8 cellular contexts compared by ENCODE assay signal in the genomic region with DNA sequence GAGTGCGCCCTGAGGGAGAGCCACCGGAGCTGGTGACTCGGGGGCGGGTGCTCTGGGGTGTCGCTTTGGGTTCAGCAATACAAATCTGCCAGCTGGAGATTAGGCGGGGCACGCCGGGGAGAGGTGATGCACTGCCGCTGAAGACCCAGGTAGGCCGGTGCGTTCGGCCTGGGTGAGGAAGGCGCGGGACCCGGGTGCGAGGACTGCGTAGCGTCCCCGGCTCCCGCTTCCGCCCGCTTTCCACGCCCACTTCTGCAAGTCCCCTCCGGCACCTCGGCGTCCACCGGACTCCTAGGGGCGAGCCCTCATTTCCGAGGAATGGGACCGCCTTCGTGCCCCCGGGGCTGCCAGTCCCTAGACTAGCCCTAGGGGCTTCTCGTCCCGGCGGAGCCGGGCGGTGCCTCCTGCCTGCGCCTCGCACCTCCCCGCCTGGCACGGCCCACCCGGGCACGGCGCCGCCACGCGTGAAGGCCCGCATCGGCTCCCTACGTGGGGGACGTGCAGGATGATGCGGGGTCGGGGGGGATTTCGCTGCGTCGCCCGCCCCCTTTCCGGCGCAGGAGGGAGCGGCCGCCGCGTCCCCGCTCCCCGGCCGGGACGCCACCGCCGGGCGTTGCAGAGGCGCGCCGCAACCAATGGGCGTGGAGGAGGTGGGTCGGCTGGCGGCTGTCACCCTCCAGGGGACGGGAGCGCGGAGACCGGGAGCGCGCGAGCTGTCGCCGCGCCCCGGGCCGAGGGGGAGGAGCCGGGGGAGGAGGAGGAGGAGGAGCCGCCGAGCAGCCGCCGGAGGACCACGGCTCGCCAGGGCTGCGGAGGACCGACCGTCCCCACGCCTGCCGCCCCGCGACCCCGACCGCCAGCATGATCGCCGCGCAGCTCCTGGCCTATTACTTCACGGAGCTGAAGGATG. TPM values are rescaled to one million over a fixed set of nuclear protein-coding genes. Genes with fewer than 3 reads are reported as not detected.
DNase-seq lines count a peak whose midpoint lies in the region; ATAC-seq and TF ChIP-seq lines count a peak whose summit lies in the region.

No MANE protein-coding gene starts in this region.

- H3K9ac ChIP-seq in DND-41 (ENCODE audit: low read depth, low read length) (peak overlapping the region; percentile 89), stomach smooth muscle (ENCODE audit: low read length in 2 of 2) (peak overlapping the region; percentile 81 to 90)

- CTCF ChIA-PET in RWPE1 (lab: Yijun Ruan, JAX): interaction anchor here (0.6 to 1.3 kb wide), 4 partner anchors 15 to 421 kb away, joined by 3 to 4 read pairs (median 4); no protein-coding TSS in a partner anchor

- H3K4me2 ChIP-seq in DND-41 (ENCODE audit: insufficient read depth, low read length): peak overlapping the region; percentile 95

- H3K36me3 ChIP-seq in DND-41 (ENCODE audit: insufficient read depth, low read length): peaks cover 11% of the 10 kb centered on the region; the same call in 1 of the 2 replicates
- H3K36me3 ChIP-seq in stomach smooth muscle (ENCODE audit: control insufficient read depth in 2 of 2, insufficient read depth in 2 of 2, low read length in 2 of 2): peaks cover 0 to 2% of the 10 kb centered on the region in 2 donors

- H4K20me1 ChIP-seq in DND-41 (ENCODE audit: insufficient read depth, low read length): peaks cover 25% of the 10 kb centered on the region

- no peaks in the 10 kb centered on the region for H3K27me3 Mint-ChIP-seq in neural crest cell (ENCODE audit: low read depth)

- H3K4me1 ChIP-seq in DND-41 (ENCODE audit: insufficient read depth, low read length) (peaks cover 41% of the 10 kb centered on the region), stomach smooth muscle (ENCODE audit: control insufficient read depth, insufficient read depth, low read length) (peaks cover 37% of the 10 kb centered on the region)

- H2AFZ ChIP-seq in DND-41 (ENCODE audit: low read depth, low read length): peak overlapping the region; percentile 98

- DNase-seq in DND-41 (peak; percentile 93), RWPE1 (ENCODE audit: low spot score) (peak; percentile 96), fibroblast of villous mesenchyme (ENCODE audit: low read depth) (peak; percentile 83), neural crest cell (ENCODE audit: low read depth, low spot score) (peak; percentile 84)
- DNase-seq in Jurkat, Clone E6-1 (ENCODE audit: low read depth, low spot score): peak; percentile 81
- peak; percentile 87 for DNase-seq in activated effector memory CD4-positive, alpha-beta T cell treated with Interleukin-2 at 50 U/mL for 16 hours

- no peaks in the 10 kb centered on the region for H3K9me3 Mint-ChIP-seq in neural crest cell

- H3K27ac ChIP-seq in DND-41 (ENCODE audit: low read length) (peak overlapping the region; percentile 86), RWPE1 (peak overlapping the region; percentile 94), stomach smooth muscle (ENCODE audit: low read length) (peak overlapping the region; percentile 85)

- H3K4me3 Mint-ChIP-seq in neural crest cell: peak overlapping the region; percentile 97

- TF ChIP-seq CTCF in DND-41 (IDR thresholded peaks at IDR 0.05; ENCODE audit: borderline replicate concordance, extremely low read depth, low read length, poor library complexity, severe bottlenecking) (peak; percentile 11), RWPE1 (conservative IDR thresholded peaks at IDR 0.05; ENCODE audit: low read depth) (no peak), fibroblast of villous mesenchyme (IDR thresholded peaks at IDR 0.05; ENCODE audit: insufficient read depth, low read depth, low read length) (no peak), neural crest cell (conservative IDR thresholded peaks at IDR 0.05) (no peak)

- H3K79me2 ChIP-seq in DND-41 (ENCODE audit: insufficient read depth, low read length): peaks cover 46% of the 10 kb centered on the region

- H3K9me3 ChIP-seq in DND-41 (ENCODE audit: insufficient read depth, low read length, severe bottlenecking) (no peaks in the 10 kb centered on the region), stomach smooth muscle (ENCODE audit: control insufficient read depth in 2 of 2, low read length in 2 of 2) (no peaks in the 10 kb centered on the region)

- no peaks in the 10 kb centered on the region for H3K36me3 Mint-ChIP-seq in neural crest cell (ENCODE audit: low read depth)

- H3K27me3 ChIP-seq in DND-41 (ENCODE audit: insufficient read depth, low read length, poor library complexity): no peaks in the 10 kb centered on the region
- no peaks in the 10 kb centered on the region for H3K27me3 ChIP-seq in stomach smooth muscle (ENCODE audit: control insufficient read depth in 1 of 2, insufficient read depth in 2 of 2, low read length in 2 of 2)

- H3K27ac Mint-ChIP-seq in neural crest cell (ENCODE audit: unreplicated experiment): no peak overlapping the region

- POLR2A ChIA-PET in RWPE1 (lab: Yijun Ruan, JAX; ENCODE audit: low non-redundant PET): interaction anchor here (0.9 to 2.3 kb wide), 2 partner anchors 15 to 67 kb away, joined by 4 to 8 read pairs; no protein-coding TSS in a partner anchor

- peaks cover 35% of the 10 kb centered on the region for H3K4me1 Mint-ChIP-seq in neural crest cell

- peak; percentile 91 for ATAC-seq in DND-41 (ENCODE audit: insufficient read depth, low read depth)
- peak; percentile 78 for ATAC-seq in GM21576 (IDR thresholded peaks at IDR 0.05; ENCODE audit: unreplicated experiment)

- H3K4me3 ChIP-seq in DND-41 (ENCODE audit: low read depth in 1 of 2, low read length in 2 of 2): peak overlapping the region; percentile 86 to 97
- peak overlapping the region; percentile 83 for H3K4me3 ChIP-seq in Jurkat, Clone E6-1 (ENCODE audit: low read length)
- H3K4me3 ChIP-seq in fibroblast of villous mesenchyme (ENCODE audit: low read depth, low read length): peak overlapping the region; percentile 97
- H3K4me3 ChIP-seq in stomach smooth muscle (ENCODE audit: low read length in 2 of 2): peak overlapping the region; percentile 74 to 98

RNA-seq across cellular contexts. Expression of gene HK1, which starts 40.0 kb away (rescaled TPM):
- 35.8 TPM for polyA plus RNA-seq in Jurkat, Clone E6-1 (2012; ENCODE audit: insufficient read depth, insufficient read length)
- total RNA-seq in fibroblast of villous mesenchyme (86.7 and 91.1 TPM in 2 replicates), neural crest cell (88.8 and 93.2 TPM in 2 replicates)

Comparison
In these comparisons a context has a peak if more than half of its experiments do, and no peak if none do; other contexts are left out.
1. Peak in every context shown above with its lines: DNase-seq, ATAC-seq, H3K4me3 ChIP-seq and H3K27ac ChIP-seq.